30 cellular contexts compared by ENCODE assay signal in genomic region chr1:1340791-1341548, GRCh38.
"Had no signal": no experiment of that assay in that cellular context is flagged by ENCODE, and none has a peak within 500 bp of the region (broad histone marks: within the 10 kb centered on the region; RNA-seq: fewer than 3 reads in every experiment).

No MANE protein-coding gene starts in this region.

- H3K36me3 ChIP-seq: breast epithelium had no signal

- H3K4me3 Mint-ChIP-seq: activated CD4-positive, alpha-beta memory T cell treated with anti-CD3 and anti-CD28 coated beads, Interleukin-2, amount 10 ng/mL, durations not matched to agents 7 days and 5 days; activated CD4-positive, alpha-beta T cell treated with anti-CD3 and anti-CD28 coated beads, Interleukin-2, amount 10 ng/mL, durations not matched to agents 24 days and 14 days; activated naive CD4-positive, alpha-beta T cell treated with anti-CD3 and anti-CD28 coated beads, Interleukin-2, amount 50 U/mL, for 24 hours; activated T-cell treated with anti-CD3 and anti-CD28 coated beads, Interleukin-2, amount 50 U/mL, for 24 hours; central memory CD8-positive, alpha-beta T cell; dendritic cell treated with granulocyte-macrophage colony-stimulating factor and Interleukin-4, amounts not matched to agents 40 ng/mL and 50 ng/mL, for 4 days; nephron; stimulated activated memory B cell treated with anti-CD40 and anti-IgM and Interleukin-4, amounts not matched to agents 10 μg/mL and 1 μg/mL and 100 μg/mL, for 72 hours; stimulated activated naive CD8-positive, alpha-beta T cell treated with anti-CD3 and anti-CD28 coated beads, Interleukin-15, amount 100 ng/mL, for 72 hours; T-helper 2 cell treated with Interferon-gamma antibody and Interleukin-4, amounts not matched to agents 5 μg/mL and 100 μg/mL, for 36 hours had no signal

- H3K9me3 ChIP-seq: breast epithelium, esophagus squamous epithelium, left ventricle myocardium inferior, psoas muscle, thyroid gland had no signal

- H3K27me3 ChIP-seq: breast epithelium, esophagus squamous epithelium, thyroid gland had no signal

- H3K4me2 ChIP-seq: smooth muscle cell had no signal

- DNase-seq: activated CD4-positive, alpha-beta memory T cell treated with anti-CD3 and anti-CD28 coated beads, Interleukin-2, amount 10 ng/mL, durations not matched to agents 7 days and 5 days; activated CD4-positive, alpha-beta T cell treated with anti-CD3 and anti-CD28 coated beads, Interleukin-2, amount 10 ng/mL, durations not matched to agents 24 days and 14 days; activated CD8-positive, alpha-beta memory T cell treated with anti-CD3 and anti-CD28 coated beads, Interleukin-2, amount 50 U/mL, for 48 hours; activated gamma-delta T cell; activated T-cell treated with anti-CD3 and anti-CD28 coated beads, Interleukin-2, amount 50 U/mL, for 24 hours; esophagus squamous epithelium; foreskin melanocyte; islet precursor cell; left ventricle myocardium inferior; occipital lobe; psoas muscle; stimulated activated CD4-positive, alpha-beta T cell treated with anti-CD3 and anti-CD28 coated beads, Interleukin-1b, Interleukin-23, amount 100 ng/mL, for 48 hours; stimulated activated CD4-positive, alpha-beta T cell treated with anti-CD3 and anti-CD28 coated beads, Interleukin-4, amount 100 ng/mL, for 4 hours; stimulated activated CD8-positive, alpha-beta memory T cell treated with anti-CD3 and anti-CD28 coated beads, Interleukin-4, amount 100 ng/mL, for 48 hours; stimulated activated naive CD8-positive, alpha-beta T cell treated with anti-CD3 and anti-CD28 coated beads, Interleukin-15, amount 100 ng/mL, for 72 hours; substantia nigra; T-helper 1 cell; thyroid gland had no signal

- H3K27ac ChIP-seq: breast epithelium, epithelial cell of prostate, esophagus squamous epithelium, left ventricle myocardium inferior, parathyroid adenoma, psoas muscle, thyroid gland had no signal

- H3K4me3 ChIP-seq: breast epithelium, esophagus squamous epithelium, left ventricle myocardium inferior, lung, psoas muscle, smooth muscle cell, thyroid gland had no signal

- H3K4me1 ChIP-seq: parathyroid adenoma had no signal

- H3K9me3 Mint-ChIP-seq: activated CD4-positive, alpha-beta T cell treated with anti-CD3 and anti-CD28 coated beads, Interleukin-2, amount 10 ng/mL, durations not matched to agents 24 days and 14 days; activated naive CD4-positive, alpha-beta T cell treated with anti-CD3 and anti-CD28 coated beads, Interleukin-2, amount 50 U/mL, for 24 hours; activated T-cell treated with anti-CD3 and anti-CD28 coated beads, Interleukin-2, amount 50 U/mL, for 24 hours; central memory CD8-positive, alpha-beta T cell; dendritic cell treated with granulocyte-macrophage colony-stimulating factor and Interleukin-4, amounts not matched to agents 40 ng/mL and 50 ng/mL, for 4 days; nephron; stimulated activated memory B cell treated with anti-CD40 and anti-IgM and Interleukin-4, amounts not matched to agents 10 μg/mL and 1 μg/mL and 100 μg/mL, for 72 hours; T-helper 2 cell treated with Interferon-gamma antibody and Interleukin-4, amounts not matched to agents 5 μg/mL and 100 μg/mL, for 36 hours had no signal

- H2AFZ ChIP-seq: parathyroid adenoma had no signal

- ATAC-seq: activated CD4-positive, CD25-positive, alpha-beta regulatory T cell treated with anti-CD3 and anti-CD28 coated beads, Interleukin-2, amount 50 U/mL, for 24 hours; psoas muscle; stimulated activated memory B cell treated with anti-CD40 and anti-IgM and Interleukin-4, amounts not matched to agents 10 μg/mL and 1 μg/mL and 100 μg/mL, for 72 hours; stimulated activated naive CD8-positive, alpha-beta T cell treated with anti-CD3 and anti-CD28 coated beads, Interleukin-15, amount 100 ng/mL, for 72 hours had no signal

- H3K4me1 Mint-ChIP-seq: activated naive CD4-positive, alpha-beta T cell treated with anti-CD3 and anti-CD28 coated beads, Interleukin-2, amount 50 U/mL, for 24 hours; nephron had no signal

- H3K27me3 Mint-ChIP-seq: activated CD4-positive, alpha-beta memory T cell treated with anti-CD3 and anti-CD28 coated beads, Interleukin-2, amount 10 ng/mL, durations not matched to agents 7 days and 5 days; activated CD4-positive, alpha-beta T cell treated with anti-CD3 and anti-CD28 coated beads, Interleukin-2, amount 10 ng/mL, durations not matched to agents 24 days and 14 days; activated naive CD4-positive, alpha-beta T cell treated with anti-CD3 and anti-CD28 coated beads, Interleukin-2, amount 50 U/mL, for 24 hours; activated T-cell treated with anti-CD3 and anti-CD28 coated beads, Interleukin-2, amount 50 U/mL, for 24 hours; central memory CD8-positive, alpha-beta T cell; dendritic cell treated with granulocyte-macrophage colony-stimulating factor and Interleukin-4, amounts not matched to agents 40 ng/mL and 50 ng/mL, for 4 days; stimulated activated memory B cell treated with anti-CD40 and anti-IgM and Interleukin-4, amounts not matched to agents 10 μg/mL and 1 μg/mL and 100 μg/mL, for 72 hours; stimulated activated naive CD8-positive, alpha-beta T cell treated with anti-CD3 and anti-CD28 coated beads, Interleukin-15, amount 100 ng/mL, for 72 hours had no signal

- H3K36me3 Mint-ChIP-seq: activated naive CD4-positive, alpha-beta T cell treated with anti-CD3 and anti-CD28 coated beads, Interleukin-2, amount 50 U/mL, for 24 hours had no signal

- H3K9ac ChIP-seq: parathyroid adenoma had no signal

- H3K27ac Mint-ChIP-seq: activated CD4-positive, alpha-beta memory T cell treated with anti-CD3 and anti-CD28 coated beads, Interleukin-2, amount 10 ng/mL, durations not matched to agents 7 days and 5 days; activated CD4-positive, alpha-beta T cell treated with anti-CD3 and anti-CD28 coated beads, Interleukin-2, amount 10 ng/mL, durations not matched to agents 24 days and 14 days; activated naive CD4-positive, alpha-beta T cell treated with anti-CD3 and anti-CD28 coated beads, Interleukin-2, amount 50 U/mL, for 24 hours; activated T-cell treated with anti-CD3 and anti-CD28 coated beads, Interleukin-2, amount 50 U/mL, for 24 hours; dendritic cell treated with granulocyte-macrophage colony-stimulating factor and Interleukin-4, amounts not matched to agents 40 ng/mL and 50 ng/mL, for 4 days; nephron; stimulated activated memory B cell treated with anti-CD40 and anti-IgM and Interleukin-4, amounts not matched to agents 10 μg/mL and 1 μg/mL and 100 μg/mL, for 72 hours; stimulated activated naive CD8-positive, alpha-beta T cell treated with anti-CD3 and anti-CD28 coated beads, Interleukin-15, amount 100 ng/mL, for 72 hours; T-helper 2 cell treated with Interferon-gamma antibody and Interleukin-4, amounts not matched to agents 5 μg/mL and 100 μg/mL, for 36 hours had no signal
